Comparison of ENCODE assay signal across 7 cellular contexts in the genomic region with DNA sequence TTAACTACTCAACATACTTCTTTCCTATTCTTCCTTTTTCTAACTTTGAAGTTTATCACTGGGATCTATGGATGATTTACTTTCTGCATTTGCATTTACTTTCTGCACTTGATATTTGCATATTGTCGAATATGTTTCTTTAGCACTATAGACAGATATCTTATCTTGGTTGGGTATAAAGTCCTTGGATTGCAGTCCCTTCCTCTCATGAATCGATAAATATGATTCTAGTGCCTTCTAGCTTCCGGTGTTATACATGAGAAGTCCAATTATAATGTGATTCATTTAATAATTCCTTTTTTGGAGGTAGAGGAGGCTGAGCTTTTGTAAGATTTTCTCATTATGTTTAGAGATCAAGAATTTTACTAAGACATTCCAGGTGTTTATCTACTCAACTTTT.
"Had no signal": no experiment of that assay in that cellular context is flagged by ENCODE, and none has a peak within 500 bp of the region (broad histone marks: within the 10 kb centered on the region; RNA-seq: fewer than 3 reads in every experiment).

No MANE protein-coding gene starts in this region.

- ATAC-seq: HCT116, HepG2 had no signal

- H3K4me3 Mint-ChIP-seq: HFFc6, IgD-negative memory B cell had no signal

- H3K27me3 Mint-ChIP-seq: IgD-negative memory B cell had no signal

- FAIRE-seq: HepG2 had no signal

- DNase-seq: GM23248, GOT3, H7, HFFc6 had no signal

- H3K9me3 Mint-ChIP-seq: HFFc6 had no signal

- H3K27ac Mint-ChIP-seq: HFFc6, IgD-negative memory B cell had no signal
